14 cellular contexts compared by ENCODE assay signal in the genomic region with DNA sequence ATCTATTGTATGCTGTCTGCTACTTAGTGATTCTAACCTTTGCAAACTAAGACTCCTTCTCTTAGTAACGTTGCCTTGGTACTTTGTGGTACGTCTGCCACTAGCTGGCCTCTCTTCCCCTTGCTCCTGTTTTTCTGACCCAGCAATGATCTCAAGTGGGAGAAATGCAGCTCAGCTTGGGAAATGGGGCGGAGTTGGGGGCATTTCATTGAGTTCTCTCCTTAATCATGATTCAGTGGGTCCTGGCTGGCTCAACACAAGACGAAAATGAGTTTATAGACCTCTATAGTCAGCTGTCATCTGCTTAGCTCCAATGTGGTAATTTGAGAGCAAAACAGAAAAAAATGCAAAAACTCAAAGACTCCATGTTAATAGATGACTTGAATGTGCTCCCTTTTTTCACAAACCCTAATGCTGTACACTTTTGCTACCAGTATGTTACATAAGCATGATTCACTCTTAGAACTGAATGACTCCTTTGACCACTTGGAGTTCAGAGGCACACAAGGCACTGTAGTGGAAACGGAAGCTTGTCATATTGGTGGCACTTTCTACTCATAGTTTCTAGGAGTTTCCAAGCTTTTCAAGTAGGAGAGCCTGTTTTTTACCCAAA. TPM values are rescaled to one million over a fixed set of nuclear protein-coding genes. Genes with fewer than 3 reads are reported as not detected.
DNase-seq lines count a peak whose midpoint lies in the region.
"Had no signal": no experiment of that assay in that cellular context is flagged by ENCODE, and none has a peak within 500 bp of the region (broad histone marks: within the 10 kb centered on the region; RNA-seq: fewer than 3 reads in every experiment).

No MANE protein-coding gene starts in this region.

- H3K27me3 ChIP-seq in adipocyte (replicated peaks; ENCODE audit: control insufficient read depth, insufficient read depth, low read length), result no peaks in the 10 kb centered on the region
- H3K27me3 ChIP-seq: neutrophil had no signal

- in situ Hi-C loops in G401 (cut with HindIII; ENCODE audit: low sequenced_read_pairs), result no loop called here

- H3K9ac ChIP-seq in adipocyte (ENCODE audit: low read length), result no peak overlapping the region

- peak; percentile 52 for DNase-seq in NCI-H2171 treated with DMSO at 0.1 percent for 48 hours (lab: John Stamatoyannopoulos, UW)
- DNase-seq in NCI-H2171 (lab: John Stamatoyannopoulos, UW), result no peak
- DNase-seq in adipocyte (ENCODE audit: low read depth), result peak; percentile 9
- peak; percentile 16 for DNase-seq in left kidney (ENCODE audit: low read depth, low spot score)
- DNase-seq in stromal cell of bone marrow (ENCODE audit: low read depth), result peak; percentile 62
- no peak for DNase-seq in G401 (ENCODE audit: low spot score)
- no peak for DNase-seq in stimulated activated CD4-positive, alpha-beta T cell treated with anti-CD3 and anti-CD28 coated beads, Interleukin-15, amount 100 ng/mL, for 24 hours
- no peak for DNase-seq in activated CD4-positive, alpha-beta T cell treated with anti-CD3 and anti-CD28 coated beads for 1 hour
- DNase-seq: activated CD4-positive, CD25-positive, alpha-beta regulatory T cell; central memory CD4-positive, alpha-beta T cell; NCI-H446 treated with DMSO at 0.1 percent for 48 hours; stimulated activated CD4-positive, alpha-beta T cell treated with anti-CD3 and anti-CD28 coated beads, Interleukin-4, amount 100 ng/mL, for 1 hour; stimulated activated naive CD8-positive, alpha-beta T cell treated with anti-CD3 and anti-CD28 coated beads, Interleukin-15, amount 100 ng/mL, for 72 hours had no signal

- H3K4me1 ChIP-seq in adipocyte (ENCODE audit: control insufficient read depth, insufficient read depth, low read length), result peaks cover 13% of the 10 kb centered on the region

- H3K4me3 ChIP-seq in adipocyte (ENCODE audit: low read length), result no peak overlapping the region

- no peaks in the 10 kb centered on the region for H3K36me3 ChIP-seq in adipocyte (ENCODE audit: control insufficient read depth, insufficient read depth, low read length, severe bottlenecking)
- H3K36me3 ChIP-seq: neutrophil had no signal

- no peaks in the 10 kb centered on the region for H3K9me3 ChIP-seq in adipocyte (ENCODE audit: control insufficient read depth, low read length)
- H3K9me3 ChIP-seq: neutrophil had no signal

RNA-seq across cellular contexts. Expression of a gene that starts 55.3 kb away (rescaled TPM):
- total RNA-seq in G401 (2014; rRNA removed; shearing (Covaris generic)), result 0.17 and 0.25 TPM in 2 replicates

Comparison
In these comparisons a context has a peak if more than half of its experiments do, and no peak if none do; other contexts are left out.
1. DNase-seq: peak in NCI-H2171 treated with DMSO at 0.1 percent for 48 hours (single experiment), adipocyte (single experiment), left kidney (single experiment) and stromal cell of bone marrow (single experiment); none in NCI-H2171 (single experiment), G401 (single experiment), stimulated activated CD4-positive, alpha-beta T cell treated with anti-CD3 and anti-CD28 coated beads, Interleukin-15, amount 100 ng/mL, for 24 hours (single experiment) and activated CD4-positive, alpha-beta T cell treated with anti-CD3 and anti-CD28 coated beads for 1 hour (single experiment).